28 cellular contexts compared by ENCODE assay signal in genomic region chr18:57466307-57466706, GRCh38. TPM values are rescaled to one million over a fixed set of nuclear protein-coding genes. Genes with fewer than 3 reads are reported as not detected.
DNase-seq lines count a peak whose midpoint lies in the region; ATAC-seq and TF ChIP-seq lines count a peak whose summit lies in the region.
"Had no signal": no experiment of that assay in that cellular context is flagged by ENCODE, and none has a peak within 500 bp of the region (broad histone marks: within the 10 kb centered on the region; RNA-seq: fewer than 3 reads in every experiment).

No MANE protein-coding gene starts in this region.

- peaks cover 10% of the 10 kb centered on the region for H3K4me1 ChIP-seq in upper lobe of right lung
- H3K4me1 ChIP-seq: SJSA1, suprapubic skin had no signal

- no peak for TF ChIP-seq CTCF in upper lobe of right lung (IDR thresholded peaks at IDR 0.05)

- intact Hi-C loops in upper lobe of right lung (cut with DNase I): no loop called here

- H3K27me3 ChIP-seq in upper lobe of right lung: no peaks in the 10 kb centered on the region
- H3K27me3 ChIP-seq: hepatocyte had no signal

- no peak overlapping the region for H3K4me3 ChIP-seq in upper lobe of right lung
- H3K4me3 ChIP-seq: hepatocyte, left ventricle myocardium inferior, SJSA1, smooth muscle cell, suprapubic skin had no signal

- no peak overlapping the region for H3K27ac ChIP-seq in upper lobe of right lung
- H3K27ac ChIP-seq: hepatocyte, left ventricle myocardium inferior, SJSA1, suprapubic skin had no signal

- no peaks in the 10 kb centered on the region for H3K9me3 ChIP-seq in upper lobe of right lung
- H3K9me3 ChIP-seq: left ventricle myocardium inferior, SJSA1, suprapubic skin had no signal

- peak; percentile 1 for DNase-seq in SHP77 treated with DMSO at 0.1 percent for 48 hours (lab: John Stamatoyannopoulos, UW)
- DNase-seq in SHP77 (lab: John Stamatoyannopoulos, UW): no peak
- DNase-seq in NCI-H2029 treated with DMSO at 0.1 percent for 48 hours (lab: John Stamatoyannopoulos, UW): peak; percentile 69
- peak; percentile 19 for DNase-seq in fibroblast of gingiva (ENCODE audit: low read depth)
- DNase-seq in upper lobe of right lung: no peak
- DNase-seq in activated T-cell treated with anti-CD3 and anti-CD28 coated beads, Interleukin-2, amount 50 U/mL, for 1 hour: no peak
- DNase-seq in stimulated activated CD4-positive, alpha-beta T cell treated with anti-CD3 and anti-CD28 coated beads, Interleukin-2, amount 100 ng/mL, for 24 hours: no peak
- DNase-seq in activated CD4-positive, alpha-beta T cell treated with anti-CD3 and anti-CD28 coated beads, Interleukin-2, amount 50 U/mL, for 1 hour: no peak
- DNase-seq: activated CD4-positive, alpha-beta T cell treated with anti-CD3 and anti-CD28 coated beads for 1 hour; C1 segment of cervical spinal cord; cerebellar nuclear complex; foreskin melanocyte; KG1; left ventricle myocardium inferior; naive thymus-derived CD4-positive, alpha-beta T cell; NCI-H1092; NCI-H187; NCI-H345; nucleus accumbens; retina; stimulated activated CD4-positive, alpha-beta T cell treated with anti-CD3 and anti-CD28 coated beads, Interleukin-4, amount 100 ng/mL, for 1 hour; T-helper 1 cell had no signal

- ATAC-seq in upper lobe of right lung: peak; percentile 29
- ATAC-seq: naive thymus-derived CD4-positive, alpha-beta T cell; Panc1; stimulated activated memory B cell treated with anti-CD40 and anti-IgM and Interleukin-4, amounts not matched to agents 10 μg/mL and 1 μg/mL and 100 μg/mL, for 72 hours had no signal

- H3K36me3 ChIP-seq in upper lobe of right lung: no peaks in the 10 kb centered on the region
- H3K36me3 ChIP-seq: left ventricle myocardium inferior, SJSA1, suprapubic skin had no signal

RNA-seq across cellular contexts. Expression of gene ONECUT2, which starts 31.1 kb away (rescaled TPM):
- 0.03 TPM for total RNA-seq in upper lobe of right lung
- total RNA-seq: naive thymus-derived CD4-positive, alpha-beta T cell had no signal

Comparison
In these comparisons a context has a peak if more than half of its experiments do, and no peak if none do; other contexts are left out.
1. DNase-seq: peak in SHP77 treated with DMSO at 0.1 percent for 48 hours (single experiment), NCI-H2029 treated with DMSO at 0.1 percent for 48 hours (single experiment) and fibroblast of gingiva (single experiment); none in SHP77 (0 of 2), upper lobe of right lung (single experiment), activated T-cell treated with anti-CD3 and anti-CD28 coated beads, Interleukin-2, amount 50 U/mL, for 1 hour (single experiment), stimulated activated CD4-positive, alpha-beta T cell treated with anti-CD3 and anti-CD28 coated beads, Interleukin-2, amount 100 ng/mL, for 24 hours (0 of 2) and activated CD4-positive, alpha-beta T cell treated with anti-CD3 and anti-CD28 coated beads, Interleukin-2, amount 50 U/mL, for 1 hour (single experiment).